ENCODE assay signal across 8 cellular contexts in the genomic region with DNA sequence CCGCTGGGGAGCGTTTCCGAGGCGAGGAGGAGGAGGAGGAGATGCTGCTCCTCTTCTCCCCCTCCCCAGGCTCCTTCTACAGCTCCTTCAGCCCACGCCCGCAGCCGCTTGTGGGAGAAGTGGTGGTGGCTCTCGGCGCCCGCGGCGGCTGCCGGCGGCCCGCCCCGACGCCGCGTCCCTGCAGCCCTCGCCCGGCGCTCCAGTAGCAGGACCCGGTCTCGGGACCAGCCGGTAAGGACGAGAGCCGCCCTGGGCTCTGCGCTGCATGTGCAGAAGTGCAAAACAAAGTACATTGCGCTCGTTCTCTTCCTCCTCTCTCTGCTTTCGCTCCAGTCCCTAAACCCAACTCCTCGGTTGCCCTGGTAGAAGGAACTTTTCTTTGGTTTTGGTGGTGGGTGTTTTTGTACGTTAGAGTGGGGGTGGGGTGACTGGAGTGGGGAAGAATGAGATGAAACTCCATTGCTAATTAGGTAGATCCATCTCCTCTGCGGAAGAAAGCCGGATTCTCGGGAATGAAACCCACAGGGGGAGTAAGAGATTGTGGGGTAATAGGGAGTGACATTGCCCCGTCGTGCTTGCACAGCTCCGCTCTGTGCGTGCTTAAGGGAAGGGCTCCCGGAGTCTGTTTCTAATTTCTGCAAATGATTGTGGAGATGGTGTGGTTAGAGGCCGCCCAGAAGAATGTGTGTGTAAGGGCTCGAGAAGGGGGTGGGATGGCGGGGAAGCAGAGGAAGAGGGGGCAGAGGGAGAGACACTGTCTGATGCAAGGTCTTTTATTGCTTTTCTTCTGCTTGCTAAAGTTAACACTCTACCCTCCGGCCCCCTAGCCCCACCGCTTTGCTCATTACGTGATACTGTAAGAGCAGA. TPM values are rescaled to one million over a fixed set of nuclear protein-coding genes. Genes with fewer than 3 reads are reported as not detected.
A peak's percentile ranks its signal among the peaks of the same experiment; 100 is the strongest.
DNase-seq lines count a peak whose midpoint lies in the region; ATAC-seq, FAIRE-seq and TF ChIP-seq lines count a peak whose summit lies in the region.

No MANE protein-coding gene starts in this region.

- no peak for TF ChIP-seq RAD21 in GM12878 (IDR thresholded peaks at IDR 0.05; ENCODE audit: insufficient read depth, low read depth, low read length)

- SMC1A ChIA-PET in GM12878 (lab: Charles Lee; ENCODE audit: uncharacterized antibody, unreplicated experiment): interaction anchor here (0.6 to 14.9 kb wide), 49 partner anchors 7 to 479 kb away, joined by 3 to 209 read pairs (median 4); no protein-coding TSS in a partner anchor

- H3K27ac ChIP-seq in GM12878 (ENCODE audit: control insufficient read depth, insufficient read depth): no peak overlapping the region
- no peak overlapping the region for H3K27ac ChIP-seq in iPS DF 6.9 (ENCODE audit: low read length)

- 15% methylated on average over 40 of the region's 47 CpGs for WGBS in GM12878 (ENCODE audit: insufficient coverage, insufficient replicate concordance, low lambda C conversion rate, missing lambda C conversion rate)
- WGBS in iPS DF 6.9 (ENCODE audit: insufficient coverage, insufficient read length): no CpG with 5 or more reads among the region's 47 CpGs

- H3K79me2 ChIP-seq in GM12878 (ENCODE audit: control insufficient read depth, insufficient read depth, low read length): no peaks in the 10 kb centered on the region; the same call in 1 of the 2 replicates

- H3K36me3 ChIP-seq in GM12878 (ENCODE audit: control insufficient read depth in 2 of 2, insufficient read depth in 2 of 2, low read length in 1 of 2) (no peaks in the 10 kb centered on the region), iPS DF 6.9 (ENCODE audit: control insufficient read depth, insufficient read depth, low read length) (no peaks in the 10 kb centered on the region)

- no TSS peak for BruUV-seq in GM12878 (replicated peaks; lab: Mats Ljungman, UMichigan)

- no peaks in the 10 kb centered on the region for H3K9me3 ChIP-seq in GM12878 (replicated peaks; ENCODE audit: control insufficient read depth, insufficient read depth, low read length)
- no peaks in the 10 kb centered on the region for H3K9me3 ChIP-seq in iPS DF 6.9 (ENCODE audit: control insufficient read depth, insufficient read depth, low read length)

- H3K9ac ChIP-seq in GM12878 (ENCODE audit: control insufficient read depth, insufficient read depth, low read length): peak overlapping the region; percentile 44; the same call in 1 of the 2 replicates

- no peaks in the 10 kb centered on the region for H4K20me1 ChIP-seq in GM12878 (ENCODE audit: control insufficient read depth, insufficient read depth)

- DNase-seq in CD1c-positive myeloid dendritic cell (ENCODE audit: extremely low spot score) (peak; percentile 39), RCC 7860 (ENCODE audit: low spot score) (peak; percentile 70), GM12878 (ENCODE audit: low read depth, low spot score) (no peak), iPS DF 6.9 (ENCODE audit: low read depth, low spot score) (no peak), renal cortical epithelial cell (ENCODE audit: low read depth) (peak; percentile 78), cortex of kidney (lab: John Stamatoyannopoulos, UW) (no peak)

- TF ChIP-seq EP300 in GM12878 (IDR thresholded peaks at IDR 0.05; ENCODE audit: borderline replicate concordance in 1 of 2, control insufficient read depth in 1 of 2, low read depth in 2 of 2, low read length in 2 of 2): no peak

- H3K4me3 ChIP-seq in GM12878 (peak overlapping the region; percentile 48; the same call in 1 of the 2 replicates), iPS DF 6.9 (ENCODE audit: low read length) (peak overlapping the region; percentile 44; the same call in 1 of the 2 replicates)

- H3K27me3 ChIP-seq in GM12878 (replicated peaks in 1 of 2; ENCODE audit: control insufficient read depth in 2 of 2, insufficient read depth in 2 of 2, low read length in 1 of 2) (peaks cover 0 to 5% of the 10 kb centered on the region in 2 experiments; a peak in 1 of 4 replicates), iPS DF 6.9 (ENCODE audit: control insufficient read depth, insufficient read depth, low read length) (no peaks in the 10 kb centered on the region)

- peak in 2 of 3 experiments; percentile 8 to 31; a peak in 1 of 6 replicates for TF ChIP-seq CTCF in GM12878 (IDR thresholded peaks at IDR 0.05 in 2 of 3, conservative IDR thresholded peaks at IDR 0.05 in 1 of 3; ENCODE audit: control insufficient read depth in 2 of 3, extremely low read depth in 1 of 3, insufficient read depth in 1 of 3, low read depth in 3 of 3, low read length in 3 of 3)

- no peak for TF ChIP-seq POLR2A in GM12878 (IDR thresholded peaks at IDR 0.05; ENCODE audit: low read depth, low read length)

- ATAC-seq in GM18907 (IDR thresholded peaks at IDR 0.05; ENCODE audit: unreplicated experiment) (peak; percentile 25), HG03175 (IDR thresholded peaks at IDR 0.05; ENCODE audit: unreplicated experiment) (peak; percentile 17), GM12878 (peak; percentile 34)

- RAD21 ChIA-PET in GM12878 (lab: Charles Lee; ENCODE audit: unreplicated experiment): interaction anchor here (0.7 to 7.4 kb wide), 66 partner anchors 8 to 552 kb away, joined by 3 to 177 read pairs (median 5); a partner anchor contains a TSS

- peak overlapping the region; percentile 73 for H2AFZ ChIP-seq in GM12878 (ENCODE audit: control insufficient read depth, low read depth, low read length)

- FAIRE-seq in RCC 7860 (lab: Jason Lieb, UNC) (peak; percentile 77), GM12878 (lab: Jason Lieb, UNC) (no peak)

- intact Hi-C loops in GM12878 (cut with micrococcal nuclease; ENCODE audit: unreplicated experiment): loop anchor here (2.0 kb wide), 3 partner anchors 72 to 300 kb away; no protein-coding TSS in a partner anchor

- CTCF ChIA-PET in GM12878 (lab: Yijun Ruan, JAX): interaction anchor here (0.7 to 7.7 kb wide), 37 partner anchors 8 to 303 kb away, joined by 3 to 124 read pairs (median 5); no protein-coding TSS in a partner anchor

- H3K4me1 ChIP-seq in GM12878 (ENCODE audit: control insufficient read depth, insufficient read depth, low read length): no peaks in the 10 kb centered on the region
- no peaks in the 10 kb centered on the region for H3K4me1 ChIP-seq in iPS DF 6.9 (ENCODE audit: control insufficient read depth, insufficient read depth, low read length)

- in situ Hi-C loops in GM12878 (cut with MboI): no loop called here

- POLR2A ChIA-PET in GM12878 (lab: Charles Lee): interaction anchor here (0.7 to 7.5 kb wide), 30 partner anchors 8 to 315 kb away, joined by 3 to 89 read pairs (median 4); no protein-coding TSS in a partner anchor

- H3K4me2 ChIP-seq in GM12878 (ENCODE audit: control insufficient read depth, insufficient read depth): peak overlapping the region; percentile 82

TF ChIP-seq in GM12878, 131 proteins besides CTCF, POLR2A, EP300 and RAD21 (continues in another document):
- 0 out of 2 replicates have a peak, but pooled peaks have one; percentile 50 for TF ChIP-seq ZBED1 (IDR thresholded peaks at IDR 0.05; ENCODE audit: borderline replicate concordance)
- TF ChIP-seq ESRRA (IDR thresholded peaks at IDR 0.05; ENCODE audit: low read length): no peak

RNA-seq across cellular contexts. Expression of a gene that starts 0.7 kb away (rescaled TPM):
- 224 and 251 TPM in 2 replicates for total RNA-seq in GM12878 (2013; cell fraction: nucleolus; rRNA removed)
- total RNA-seq in GM12878 (2014; rRNA removed): 58.5 and 70.0 TPM in 2 replicates
- 69.4 and 74.7 TPM in 2 replicates for total RNA-seq in GM12878 (2014; rRNA removed; fragmentation: Illumina TruSeq; extraction: Trizol)
- total RNA-seq in GM12878 (2021): 58.9 and 61.2 TPM in 2 replicates
- 0.70 TPM for polyA plus RNA-seq in GM12878 (2011; ENCODE audit: low read depth)
- polyA plus RNA-seq in GM12878 (2011; rRNA removed): 22.6 and 29.0 TPM in 2 replicates
- 12.1 and 14.9 TPM in 2 replicates for polyA plus RNA-seq in GM12878 (2011; cell fraction: cytosol; rRNA removed)
- 26.2 and 31.1 TPM in 2 replicates for polyA plus RNA-seq in GM12878 (2011; cell fraction: nucleus; rRNA removed)
- polyA plus RNA-seq in GM12878 (2012): 1.2 and 1.3 TPM in 2 replicates
- 50.5 and 63.8 TPM in 2 replicates for polyA plus RNA-seq in GM12878 (2014; fragmentation: Illumina TruSeq; extraction: Trizol)
- polyA plus RNA-seq in GM12878 (2014; fragmentation: Nextera tagmentation; extraction: Ambion mirVana): 1 to 10 TPM; 8.5 to 9.3 TPM
- polyA plus RNA-seq in GM12878 (2014; rRNA removed): 28.2 and 33.5 TPM in 2 replicates
- polyA plus RNA-seq in GM12878 (2016; fragmentation: Nextera tagmentation; extraction: Ambion mirVana): 10 to 100 TPM; 30.5 to 34.3 TPM
- polyA minus RNA-seq in GM12878 (2011; rRNA and poly(A)+ RNA removed): 52.3 and 66.6 TPM in 2 replicates
- polyA minus RNA-seq in GM12878 (2011; cell fraction: cytosol; rRNA and poly(A)+ RNA removed): 14.9 and 16.0 TPM in 2 replicates
- 65.9 and 110 TPM in 2 replicates for polyA minus RNA-seq in GM12878 (2011; cell fraction: nucleus; rRNA and poly(A)+ RNA removed)
- total RNA-seq in renal cortical epithelial cell: 58.7 and 118 TPM in 2 replicates

Comparison
In these comparisons a context has a peak if more than half of its experiments do, and no peak if none do; other contexts are left out.
1. DNase-seq: peak in CD1c-positive myeloid dendritic cell (single experiment), RCC 7860 (single experiment) and renal cortical epithelial cell (single experiment); none in GM12878 (single experiment), iPS DF 6.9 (single experiment) and cortex of kidney (single experiment).
2. Peak in every context shown above with its lines, with median percentiles within 50 percentile points of each other: ATAC-seq.